ENCODE assay signal across 8 cellular contexts in the genomic region with DNA sequence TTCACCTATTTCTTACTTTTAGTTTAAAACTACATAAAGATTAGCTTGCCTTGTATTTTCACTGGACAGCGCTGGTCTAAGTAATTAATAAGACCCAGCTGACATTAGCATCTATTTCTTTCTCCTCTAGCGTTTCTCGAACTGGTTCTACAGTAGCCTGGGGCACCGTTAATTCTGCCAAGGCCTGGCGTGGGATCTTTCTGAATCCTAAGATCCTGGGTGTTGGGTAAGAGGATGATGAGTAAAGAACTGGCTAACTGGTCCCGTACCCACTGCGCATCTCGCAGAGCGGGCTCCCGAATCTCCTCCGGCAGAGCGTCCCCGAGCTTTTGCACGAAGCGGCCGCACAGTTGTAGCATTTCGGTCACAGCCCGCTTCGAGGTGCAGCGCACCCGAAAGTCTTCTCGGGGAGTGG. TPM values are rescaled to one million over a fixed set of nuclear protein-coding genes. Genes with fewer than 3 reads are reported as not detected.
DNase-seq lines count a peak whose midpoint lies in the region; ATAC-seq, FAIRE-seq and TF ChIP-seq lines count a peak whose summit lies in the region.

No MANE protein-coding gene starts in this region.

- peaks cover 13% of the 10 kb centered on the region for H3K36me3 Mint-ChIP-seq in CD4-positive, CD25-positive, alpha-beta regulatory T cell

- H3K4me1 Mint-ChIP-seq in CD4-positive, CD25-positive, alpha-beta regulatory T cell, result peaks cover 17 to 53% (median 40%) of the 10 kb centered on the region in 4 donors

- WGBS in right lobe of liver (ENCODE audit: insufficient coverage, low coverage, low lambda C conversion rate, missing lambda C conversion rate), result 0% methylated on average over 10 of the region's 22 CpGs

- ATAC-seq in CD4-positive, CD25-positive, alpha-beta regulatory T cell (ENCODE audit: low read depth in 2 of 2), result peak; percentile 48 to 52
- ATAC-seq in GM18870 (IDR thresholded peaks at IDR 0.05; ENCODE audit: unreplicated experiment) (peak; percentile 23), HG03066 (IDR thresholded peaks at IDR 0.05; ENCODE audit: low read depth, unreplicated experiment) (peak; percentile 17), right lobe of liver (peak; percentile 41 to 48 (median 42))

- no peak for TF ChIP-seq POLR2A in right lobe of liver (IDR thresholded peaks at IDR 0.05)

- H3K27ac Mint-ChIP-seq in CD4-positive, CD25-positive, alpha-beta regulatory T cell, result peak overlapping the region; percentile 96 to 99 (median 98)

- H3K36me3 ChIP-seq in CD4-positive, CD25-positive, alpha-beta regulatory T cell (ENCODE audit: control insufficient read depth, insufficient read depth, low read length), result no peaks in the 10 kb centered on the region
- H3K36me3 ChIP-seq in bronchial epithelial cell (ENCODE audit: control insufficient read depth, insufficient read depth, low read length) (no peaks in the 10 kb centered on the region), right lobe of liver (peaks cover 0 to 7% (median 3%) of the 10 kb centered on the region in 4 donors), tibial artery (peaks cover 0 to 7% (median 4%) of the 10 kb centered on the region in 3 donors)

- H3K4me1 ChIP-seq in CD4-positive, CD25-positive, alpha-beta regulatory T cell (ENCODE audit: control insufficient read depth, insufficient read depth, low read length, poor library complexity, severe bottlenecking), result peaks cover 40% of the 10 kb centered on the region
- peaks cover 0 to 15% (median 4%) of the 10 kb centered on the region in 4 donors for H3K4me1 ChIP-seq in right lobe of liver
- peaks cover 0 to 30% (median 14%) of the 10 kb centered on the region in 4 donors for H3K4me1 ChIP-seq in tibial artery

- no peaks in the 10 kb centered on the region for H3K27me3 Mint-ChIP-seq in CD4-positive, CD25-positive, alpha-beta regulatory T cell

- H3K27me3 ChIP-seq in CD4-positive, CD25-positive, alpha-beta regulatory T cell (ENCODE audit: control insufficient read depth, insufficient read depth, low read length), result no peaks in the 10 kb centered on the region
- H3K27me3 ChIP-seq in bronchial epithelial cell (ENCODE audit: control insufficient read depth, insufficient read depth, low read length), result no peaks in the 10 kb centered on the region
- no peaks in the 10 kb centered on the region for H3K27me3 ChIP-seq in right lobe of liver
- H3K27me3 ChIP-seq in tibial artery, result no peaks in the 10 kb centered on the region

- peaks cover 0 to 2% (median 0%) of the 10 kb centered on the region in 7 donors for H3K9me3 Mint-ChIP-seq in CD4-positive, CD25-positive, alpha-beta regulatory T cell

- TF ChIP-seq CTCF in bronchial epithelial cell (IDR thresholded peaks at IDR 0.05; ENCODE audit: insufficient read depth, low read length, severe bottlenecking), result no peak
- no peak for TF ChIP-seq CTCF in right lobe of liver (IDR thresholded peaks at IDR 0.05)
- no peak for TF ChIP-seq CTCF in tibial artery (IDR thresholded peaks at IDR 0.05)

- intact Hi-C loops in right lobe of liver (cut with DNase I) (no loop called here), tibial artery (cut with DNase I; ENCODE audit: low total_unique reads) (loop anchor here (10.0 kb wide), 2 partner anchors 64 to 316 kb away; a partner anchor contains a TSS)

- FAIRE-seq in bronchial epithelial cell (lab: Jason Lieb, UNC), result no peak

- H3K27ac ChIP-seq in CD4-positive, CD25-positive, alpha-beta regulatory T cell (ENCODE audit: insufficient read depth, low read length, poor library complexity, severe bottlenecking), result peak overlapping the region; percentile 77
- H3K27ac ChIP-seq in right lobe of liver (peak overlapping the region; percentile 90 to 96 (median 95)), tibial artery (peak overlapping the region; percentile 97 to 98)

- peak overlapping the region; percentile 99 for H3K4me3 ChIP-seq in CD4-positive, CD25-positive, alpha-beta regulatory T cell (ENCODE audit: low read depth, low read length)
- H3K4me3 ChIP-seq in bronchial epithelial cell (ENCODE audit: low read depth, low read length), result peak overlapping the region; percentile 84
- peak overlapping the region; percentile 87 to 97 (median 97) for H3K4me3 ChIP-seq in right lobe of liver
- peak overlapping the region; percentile 74 to 95 for H3K4me3 ChIP-seq in tibial artery

- peak overlapping the region; percentile 95 to 98 (median 97) for H3K4me3 Mint-ChIP-seq in CD4-positive, CD25-positive, alpha-beta regulatory T cell

- H3K9me3 ChIP-seq in CD4-positive, CD25-positive, alpha-beta regulatory T cell (ENCODE audit: control insufficient read depth in 2 of 2, low read length in 2 of 2), result no peaks in the 10 kb centered on the region
- no peaks in the 10 kb centered on the region for H3K9me3 ChIP-seq in right lobe of liver
- H3K9me3 ChIP-seq in tibial artery, result no peaks in the 10 kb centered on the region

- no peak for DNase-seq in CD4-positive, CD25-positive, alpha-beta regulatory T cell
- DNase-seq in NCI-H748 treated with DMSO at 0.1 percent for 48 hours (lab: John Stamatoyannopoulos, UW) (peak; percentile 35), bronchial epithelial cell (ENCODE audit: low read depth) (peak; percentile 70), right lobe of liver (no peak), tibial artery (peak in 1 of 2 donors; percentile 35), KG1 (lab: John Stamatoyannopoulos, UW) (no peak)

RNA-seq across cellular contexts. Expression of a gene that starts 0.3 kb away (rescaled TPM):
- total RNA-seq in CD4-positive, CD25-positive, alpha-beta regulatory T cell, result 24.4 TPM
- polyA plus RNA-seq in CD4-positive, CD25-positive, alpha-beta regulatory T cell, result 10 to 100 TPM; 66.6 to 69.1 (median 67.1) TPM
- total RNA-seq in bronchial epithelial cell, result 11.3 TPM in 2 replicates
- 10 to 100 TPM; 13.3 to 26.5 (median 16.2) TPM for total RNA-seq in right lobe of liver

RNA-seq across cellular contexts. Expression of a gene that starts 0.4 kb away (rescaled TPM):
- 24.1 TPM for total RNA-seq in CD4-positive, CD25-positive, alpha-beta regulatory T cell
- polyA plus RNA-seq in CD4-positive, CD25-positive, alpha-beta regulatory T cell, result 10 to 100 TPM; 20.6 to 28.7 (median 22.0) TPM
- 12.1 and 21.8 TPM in 2 replicates for total RNA-seq in bronchial epithelial cell
- 1 to 10 TPM; 6.0 to 9.3 (median 6.6) TPM for total RNA-seq in right lobe of liver

RNA-seq across cellular contexts. Expression of a gene that starts 56.2 kb away (rescaled TPM):
- not detected for total RNA-seq in CD4-positive, CD25-positive, alpha-beta regulatory T cell
- polyA plus RNA-seq in CD4-positive, CD25-positive, alpha-beta regulatory T cell, result under 1 TPM in 1 of 4 donors, not detected in 3; 0.70 TPM
- total RNA-seq in bronchial epithelial cell, result not detected in 2 replicates
- total RNA-seq in right lobe of liver, result 1 to 10 TPM in 1 of 6 experiments, not detected in 5; 1.2 TPM

Comparison
In these comparisons a context has a peak if more than half of its experiments do, and no peak if none do; other contexts are left out.
1. DNase-seq: peak in NCI-H748 treated with DMSO at 0.1 percent for 48 hours (single experiment) and bronchial epithelial cell (single experiment); none in CD4-positive, CD25-positive, alpha-beta regulatory T cell (0 of 3), right lobe of liver (0 of 3) and KG1 (single experiment).
2. Peak in every context shown above with its lines, with median percentiles within 50 percentile points of each other: ATAC-seq, H3K27ac ChIP-seq and H3K4me3 ChIP-seq.